12 cellular contexts compared by ENCODE assay signal in the genomic region with DNA sequence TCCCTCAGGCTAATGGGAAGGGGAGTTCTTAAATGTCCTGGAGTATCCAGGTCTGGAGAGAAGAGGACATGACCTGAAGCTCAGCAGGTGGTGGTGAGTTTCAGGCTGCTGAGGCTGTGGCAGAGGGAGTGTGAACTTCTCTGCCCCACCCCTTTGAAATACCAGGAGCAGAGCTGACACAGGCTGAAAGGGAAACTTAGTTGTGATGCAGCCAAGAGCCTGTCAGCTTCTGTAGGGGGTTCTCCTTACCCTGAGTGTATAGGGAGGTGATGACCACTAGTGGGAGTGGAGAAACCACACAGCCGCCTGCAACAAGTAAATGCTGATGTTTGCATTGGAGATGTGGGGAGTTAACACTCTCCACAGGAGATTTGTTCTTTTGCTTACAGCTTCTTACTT.
DNase-seq lines count a peak whose midpoint lies in the region; ATAC-seq, FAIRE-seq and TF ChIP-seq lines count a peak whose summit lies in the region.
"Had no signal": no experiment of that assay in that cellular context is flagged by ENCODE, and none has a peak within 500 bp of the region (broad histone marks: within the 10 kb centered on the region; RNA-seq: fewer than 3 reads in every experiment).

No MANE protein-coding gene starts in this region.

- in situ Hi-C loops in ACHN (cut with HindIII; ENCODE audit: low pct_ligation_motif_present, low pct_unique_long_range_greater_than_20kb, low sequenced_read_pairs): no loop called here
- in situ Hi-C loops in GM12878 (cut with MboI): no loop called here

- H3K4me3 ChIP-seq in GM12878: no peak overlapping the region
- no peak overlapping the region for H3K4me3 ChIP-seq in H7 (ENCODE audit: insufficient read depth, low read depth, low read length)
- H3K4me3 ChIP-seq: ovary had no signal

- no TSS peak for BruUV-seq in GM12878 (replicated peaks; lab: Mats Ljungman, UMichigan)

- H3K9me3 ChIP-seq in GM12878 (replicated peaks; ENCODE audit: control insufficient read depth, insufficient read depth, low read length): no peaks in the 10 kb centered on the region
- H3K9me3 ChIP-seq: ovary had no signal

- no peak for TF ChIP-seq RAD21 in GM12878 (IDR thresholded peaks at IDR 0.05; ENCODE audit: insufficient read depth, low read depth, low read length)

- peak; percentile 66 for ATAC-seq in HG03432 (IDR thresholded peaks at IDR 0.05; ENCODE audit: unreplicated experiment)
- peak; percentile 85 for ATAC-seq in GM12878
- ATAC-seq: CD8-positive, alpha-beta T cell had no signal

- no peak overlapping the region for H3K27ac ChIP-seq in GM12878 (ENCODE audit: control insufficient read depth, insufficient read depth)
- H3K27ac ChIP-seq: ovary had no signal

- no peaks in the 10 kb centered on the region for H3K79me2 ChIP-seq in GM12878 (ENCODE audit: control insufficient read depth, insufficient read depth, low read length)

- 7% methylated on average over 1 of the region's 1 CpG for WGBS in GM12878 (ENCODE audit: insufficient coverage, insufficient replicate concordance, low lambda C conversion rate, missing lambda C conversion rate)

- SMC1A ChIA-PET in GM12878 (lab: Charles Lee; ENCODE audit: uncharacterized antibody, unreplicated experiment): interaction anchor here (0.8 to 11.0 kb wide), 8 partner anchors 18 to 106 kb away, joined by 3 to 134 read pairs (median 4); no protein-coding TSS in a partner anchor

- peak; percentile 36 to 44; a peak in 2 of 4 replicates for TF ChIP-seq EP300 in GM12878 (IDR thresholded peaks at IDR 0.05; ENCODE audit: borderline replicate concordance in 1 of 2, control insufficient read depth in 1 of 2, low read depth in 2 of 2, low read length in 2 of 2)

- peaks cover 0 to 3% of the 10 kb centered on the region in 2 experiments; a peak in 1 of 4 replicates for H3K27me3 ChIP-seq in GM12878 (replicated peaks in 1 of 2; ENCODE audit: control insufficient read depth in 2 of 2, insufficient read depth in 2 of 2, low read length in 1 of 2)
- no peaks in the 10 kb centered on the region for H3K27me3 ChIP-seq in H7 (ENCODE audit: control insufficient read depth, insufficient read depth, low read length)
- H3K27me3 ChIP-seq: ovary had no signal

- POLR2A ChIA-PET in GM12878 (lab: Charles Lee): interaction anchor here (1.0 kb wide), 1 partner anchor 12 kb away, joined by 5 read pairs; no protein-coding TSS in a partner anchor

- DNase-seq in ACHN (peak; percentile 17), GM19240 (ENCODE audit: insufficient read length, low spot score) (peak; percentile 35), GM12878 (ENCODE audit: low read depth, low spot score) (no peak), GM03348 (ENCODE audit: low spot score) (no peak), H7 (no peak)
- DNase-seq in stimulated activated naive CD4-positive, alpha-beta T cell (lab: John Stamatoyannopoulos, UW): no peak
- no peak for DNase-seq in stimulated activated CD4-positive, alpha-beta T cell treated with anti-CD3 and anti-CD28 coated beads, Interleukin-1b, Interleukin-23, amount 100 ng/mL, for 48 hours
- DNase-seq: NCI-H1105 treated with DMSO at 0.1 percent for 48 hours, ovary, T-helper 2 cell had no signal

- H3K4me2 ChIP-seq in GM12878 (ENCODE audit: control insufficient read depth, insufficient read depth): no peak overlapping the region

- CTCF ChIA-PET in GM12878 (lab: Yijun Ruan, JAX): interaction anchor here (0.5 to 4.9 kb wide), 15 partner anchors 9 to 482 kb away, joined by 3 to 31 read pairs (median 4); no protein-coding TSS in a partner anchor

- intact Hi-C loops in GM12878 (cut with micrococcal nuclease; ENCODE audit: unreplicated experiment): no loop called here

- H4K20me1 ChIP-seq in GM12878 (ENCODE audit: control insufficient read depth, insufficient read depth): no peaks in the 10 kb centered on the region

- H3K9ac ChIP-seq in GM12878 (ENCODE audit: control insufficient read depth, insufficient read depth, low read length): no peak overlapping the region

- no peak for TF ChIP-seq POLR2A in GM12878 (IDR thresholded peaks at IDR 0.05; ENCODE audit: low read depth, low read length)

- H3K36me3 ChIP-seq in GM12878 (ENCODE audit: control insufficient read depth in 2 of 2, insufficient read depth in 2 of 2, low read length in 1 of 2) (no peaks in the 10 kb centered on the region), H7 (replicated peaks; ENCODE audit: control insufficient read depth, insufficient read depth, low read length) (no peaks in the 10 kb centered on the region)
- H3K36me3 ChIP-seq: ovary had no signal

- H3K4me1 ChIP-seq in GM12878 (ENCODE audit: control insufficient read depth, insufficient read depth, low read length): peaks cover 27% of the 10 kb centered on the region

- RAD21 ChIA-PET in GM12878 (lab: Charles Lee; ENCODE audit: unreplicated experiment): interaction anchor here (0.9 to 4.9 kb wide), 11 partner anchors 11 to 204 kb away, joined by 3 to 50 read pairs (median 4); no protein-coding TSS in a partner anchor

- peak; percentile 7 to 33 (median 19); a peak in 2 of 6 replicates for TF ChIP-seq CTCF in GM12878 (IDR thresholded peaks at IDR 0.05 in 2 of 3, conservative IDR thresholded peaks at IDR 0.05 in 1 of 3; ENCODE audit: control insufficient read depth in 2 of 3, extremely low read depth in 1 of 3, insufficient read depth in 1 of 3, low read depth in 3 of 3, low read length in 3 of 3)

- H2AFZ ChIP-seq in GM12878 (ENCODE audit: control insufficient read depth, low read depth, low read length): no peak overlapping the region

- no peak for FAIRE-seq in GM12878 (lab: Jason Lieb, UNC)

TF ChIP-seq in GM12878, 131 proteins besides CTCF, POLR2A, EP300 and RAD21 (continues in another document):
- TF ChIP-seq POLR2AphosphoS2 (IDR thresholded peaks at IDR 0.05; ENCODE audit: low read depth, low read length): no peak
- TF ChIP-seq NR2F1 (conservative IDR thresholded peaks at IDR 0.05): 0 out of 2 replicates have a peak, but pooled peaks have one; percentile 17
- TF ChIP-seq SUPT20H (IDR thresholded peaks at IDR 0.05; ENCODE audit: borderline replicate concordance, control insufficient read depth, low read depth, low read length): no peak
- TF ChIP-seq CBX3 (IDR thresholded peaks at IDR 0.05; ENCODE audit: borderline replicate concordance, low read depth): no peak
- TF ChIP-seq, protein P1, sequence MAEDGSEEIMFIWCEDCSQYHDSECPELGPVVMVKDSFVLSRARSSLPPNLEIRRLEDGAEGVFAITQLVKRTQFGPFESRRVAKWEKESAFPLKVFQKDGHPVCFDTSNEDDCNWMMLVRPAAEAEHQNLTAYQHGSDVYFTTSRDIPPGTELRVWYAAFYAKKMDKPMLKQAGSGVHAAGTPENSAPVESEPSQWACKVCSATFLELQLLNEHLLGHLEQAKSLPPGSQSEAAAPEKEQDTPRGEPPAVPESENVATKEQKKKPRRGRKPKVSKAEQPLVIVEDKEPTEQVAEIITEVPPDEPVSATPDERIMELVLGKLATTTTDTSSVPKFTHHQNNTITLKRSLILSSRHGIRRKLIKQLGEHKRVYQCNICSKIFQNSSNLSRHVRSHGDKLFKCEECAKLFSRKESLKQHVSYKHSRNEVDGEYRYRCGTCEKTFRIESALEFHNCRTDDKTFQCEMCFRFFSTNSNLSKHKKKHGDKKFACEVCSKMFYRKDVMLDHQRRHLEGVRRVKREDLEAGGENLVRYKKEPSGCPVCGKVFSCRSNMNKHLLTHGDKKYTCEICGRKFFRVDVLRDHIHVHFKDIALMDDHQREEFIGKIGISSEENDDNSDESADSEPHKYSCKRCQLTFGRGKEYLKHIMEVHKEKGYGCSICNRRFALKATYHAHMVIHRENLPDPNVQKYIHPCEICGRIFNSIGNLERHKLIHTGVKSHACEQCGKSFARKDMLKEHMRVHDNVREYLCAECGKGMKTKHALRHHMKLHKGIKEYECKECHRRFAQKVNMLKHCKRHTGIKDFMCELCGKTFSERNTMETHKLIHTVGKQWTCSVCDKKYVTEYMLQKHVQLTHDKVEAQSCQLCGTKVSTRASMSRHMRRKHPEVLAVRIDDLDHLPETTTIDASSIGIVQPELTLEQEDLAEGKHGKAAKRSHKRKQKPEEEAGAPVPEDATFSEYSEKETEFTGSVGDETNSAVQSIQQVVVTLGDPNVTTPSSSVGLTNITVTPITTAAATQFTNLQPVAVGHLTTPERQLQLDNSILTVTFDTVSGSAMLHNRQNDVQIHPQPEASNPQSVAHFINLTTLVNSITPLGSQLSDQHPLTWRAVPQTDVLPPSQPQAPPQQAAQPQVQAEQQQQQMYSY (CRISPR knock-in tag; IDR thresholded peaks at IDR 0.05): no peak
- no peak for TF ChIP-seq ASH2L (IDR thresholded peaks at IDR 0.05; ENCODE audit: borderline replicate concordance, low read depth)
- TF ChIP-seq BCL3 (IDR thresholded peaks at IDR 0.05; ENCODE audit: borderline replicate concordance, insufficient read depth, low read depth, low read length, poor library complexity, severe bottlenecking): no peak
- TF ChIP-seq ZNF24 (IDR thresholded peaks at IDR 0.05): no peak
- peak; percentile 57 for TF ChIP-seq RUNX3 (IDR thresholded peaks at IDR 0.05; ENCODE audit: low read length)
- no peak for TF ChIP-seq NR2C1 (IDR thresholded peaks at IDR 0.05)
- TF ChIP-seq EED (IDR thresholded peaks at IDR 0.05; ENCODE audit: low read depth): no peak
- TF ChIP-seq IRF3 (IDR thresholded peaks at IDR 0.05): no peak

Comparison
In these comparisons a context has a peak if more than half of its experiments do, and no peak if none do; other contexts are left out.
1. DNase-seq: peak in ACHN (single experiment) and GM19240 (single experiment); none in GM12878 (single experiment), GM03348 (single experiment), stimulated activated naive CD4-positive, alpha-beta T cell (0 of 6), stimulated activated CD4-positive, alpha-beta T cell treated with anti-CD3 and anti-CD28 coated beads, Interleukin-1b, Interleukin-23, amount 100 ng/mL, for 48 hours (single experiment) and H7 (single experiment).